ENCODE assay signal across 35 cellular contexts in the genomic region with DNA sequence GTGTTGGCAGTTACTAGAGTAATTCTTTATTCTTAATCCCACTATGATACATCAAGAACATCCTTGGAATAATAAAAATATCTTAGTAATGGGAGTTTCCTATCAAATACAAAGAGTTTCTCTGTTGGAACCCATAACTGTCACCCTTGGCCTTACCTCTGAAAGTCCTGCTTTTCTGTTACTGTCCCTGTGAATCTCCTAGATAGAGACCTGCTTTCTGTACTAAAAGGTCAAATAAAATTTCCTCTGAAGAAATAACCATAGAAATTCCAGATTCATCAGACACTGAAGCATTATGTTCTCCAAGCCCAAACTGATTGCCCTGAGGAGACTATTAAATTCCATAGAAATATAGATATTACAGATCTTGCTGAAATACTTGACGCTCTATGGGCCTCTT.
DNase-seq lines count a peak whose midpoint lies in the region; ATAC-seq lines count a peak whose summit lies in the region.
"Had no signal": no experiment of that assay in that cellular context is flagged by ENCODE, and none has a peak within 500 bp of the region (broad histone marks: within the 10 kb centered on the region; RNA-seq: fewer than 3 reads in every experiment).

No MANE protein-coding gene starts in this region.

- ATAC-seq in activated T-cell treated with anti-CD3 and anti-CD28 coated beads, Interleukin-2, amount 50 U/mL, for 72 hours (replicated peaks in 1 of 2): no peak
- no peak for ATAC-seq in activated T-cell treated with anti-CD3 and anti-CD28 coated beads, Interleukin-2, amount 50 U/mL, for 4 hours
- no peak for ATAC-seq in GM19455 (IDR thresholded peaks at IDR 0.05; ENCODE audit: unreplicated experiment)
- ATAC-seq in activated CD4-positive, CD25-positive, alpha-beta regulatory T cell treated with anti-CD3 and anti-CD28 coated beads, Interleukin-2, amount 50 U/mL, for 24 hours: no peak
- ATAC-seq: A549; CD8-positive, alpha-beta T cell had no signal

- no peak overlapping the region for H2BK5ac ChIP-seq in mesenchymal stem cell (ENCODE audit: low read depth, low read length, poor library complexity, severe bottlenecking)

- no peak overlapping the region for H4K91ac ChIP-seq in mesenchymal stem cell (ENCODE audit: low read length)

- H3K9ac ChIP-seq in mesenchymal stem cell (ENCODE audit: low read length): no peak overlapping the region
- H3K9ac ChIP-seq: BLaER1; BLaER1 treated with 17β-estradiol and CSF1 and Interleukin-3, amounts not matched to agents 10 nM and 100 nM had no signal

- peaks cover 30% of the 10 kb centered on the region for H3K9me3 ChIP-seq in mesenchymal stem cell (ENCODE audit: control insufficient read depth, low read length)
- H3K9me3 ChIP-seq: BE2C had no signal

- peaks cover 42 to 73% of the 10 kb centered on the region in 2 donors for H3K36me3 Mint-ChIP-seq in activated T-cell treated with anti-CD3 and anti-CD28 coated beads, Interleukin-2, amount 50 U/mL, for 72 hours (ENCODE audit: insufficient read depth in 2 of 2)
- peaks cover 82% of the 10 kb centered on the region for H3K36me3 Mint-ChIP-seq in activated T-cell treated with anti-CD3 and anti-CD28 coated beads, Interleukin-2, amount 50 U/mL, for 4 hours (ENCODE audit: insufficient read depth)

- H3K14ac ChIP-seq in mesenchymal stem cell (ENCODE audit: low read length in 2 of 2): no peak overlapping the region

- H2BK15ac ChIP-seq in mesenchymal stem cell (ENCODE audit: low read depth, poor library complexity, severe bottlenecking): no peak overlapping the region

- H3K27ac ChIP-seq in epithelial cell of prostate: peak overlapping the region; percentile 72
- H3K27ac ChIP-seq in mesenchymal stem cell (ENCODE audit: low read length, poor library complexity, severe bottlenecking): no peak overlapping the region
- H3K27ac ChIP-seq: 22Rv1; A549; BLaER1; BLaER1 treated with 17β-estradiol and CSF1 and Interleukin-3, amounts not matched to agents 10 nM and 100 nM; C4-2B had no signal

- H3K4ac ChIP-seq in mesenchymal stem cell (ENCODE audit: low read depth in 1 of 2, low read length in 2 of 2): no peak overlapping the region

- H3K36me3 ChIP-seq in mesenchymal stem cell (ENCODE audit: control insufficient read depth in 1 of 2, insufficient read depth in 2 of 2, low read depth in 1 of 2, low read length in 2 of 2): peaks cover 14 to 78% of the 10 kb centered on the region in 2 experiments

- peaks cover 10% of the 10 kb centered on the region for H3K79me1 ChIP-seq in mesenchymal stem cell (replicated peaks; ENCODE audit: low read length, poor library complexity, severe bottlenecking)

- peak overlapping the region; percentile 42 for H3K27ac Mint-ChIP-seq in activated T-cell treated with anti-CD3 and anti-CD28 coated beads, Interleukin-2, amount 50 U/mL, for 72 hours
- H3K27ac Mint-ChIP-seq: B cell; CD14-positive monocyte; CD4-positive, alpha-beta memory T cell; CD4-positive, alpha-beta T cell; CD4-positive, CD25-positive, alpha-beta regulatory T cell; CD8-positive, alpha-beta memory T cell; CD8-positive, alpha-beta T cell had no signal

- in situ Hi-C loops in SK-MEL-5 (cut with HindIII; ENCODE audit: low pct_unique_long_range_greater_than_20kb, low sequenced_read_pairs): no loop called here

- H3K23ac ChIP-seq in mesenchymal stem cell (ENCODE audit: low read length in 2 of 2): no peak overlapping the region

- H3K9me3 Mint-ChIP-seq in activated T-cell treated with anti-CD3 and anti-CD28 coated beads, Interleukin-2, amount 50 U/mL, for 72 hours: peaks cover 11 to 12% of the 10 kb centered on the region in 2 donors
- peaks cover 17% of the 10 kb centered on the region for H3K9me3 Mint-ChIP-seq in activated T-cell treated with anti-CD3 and anti-CD28 coated beads, Interleukin-2, amount 50 U/mL, for 4 hours

- H3K4me3 Mint-ChIP-seq in activated T-cell treated with anti-CD3 and anti-CD28 coated beads, Interleukin-2, amount 50 U/mL, for 72 hours: no peak overlapping the region
- H3K4me3 Mint-ChIP-seq in activated T-cell treated with anti-CD3 and anti-CD28 coated beads, Interleukin-2, amount 50 U/mL, for 4 hours: no peak overlapping the region
- H3K4me3 Mint-ChIP-seq: B cell; CD14-positive monocyte; CD4-positive, alpha-beta memory T cell; CD4-positive, alpha-beta T cell; CD4-positive, CD25-positive, alpha-beta regulatory T cell; CD8-positive, alpha-beta memory T cell; CD8-positive, alpha-beta T cell had no signal

- no peak overlapping the region for H3K4me3 ChIP-seq in mesenchymal stem cell (ENCODE audit: insufficient read depth in 1 of 2, low read depth in 1 of 2, low read length in 2 of 2)
- H3K4me3 ChIP-seq: A549; BLaER1; BLaER1 treated with 17β-estradiol and CSF1 and Interleukin-3, amounts not matched to agents 10 nM and 100 nM had no signal

- no CpG with 5 or more reads among the region's 1 CpG for WGBS in mesenchymal stem cell

- no peak for DNase-seq in activated T-cell treated with anti-CD3 and anti-CD28 coated beads, Interleukin-2, amount 50 U/mL, for 72 hours
- no peak for DNase-seq in activated T-cell treated with anti-CD3 and anti-CD28 coated beads, Interleukin-2, amount 50 U/mL, for 4 hours
- DNase-seq in SK-MEL-5 (ENCODE audit: low read depth, low spot score): peak; percentile 89
- DNase-seq in epithelial cell of prostate (ENCODE audit: low read depth, low spot score): no peak
- DNase-seq in foreskin melanocyte: peak; percentile 50
- no peak for DNase-seq in mesenchymal stem cell
- DNase-seq: 8988T; ACHN; AML-193; BE2C; C1 segment of cervical spinal cord; Caco-2; Calu3; CD4-positive, alpha-beta memory T cell; CD4-positive, alpha-beta T cell; CD4-positive, CD25-positive, alpha-beta regulatory T cell; CD8-positive, alpha-beta memory T cell; CD8-positive, alpha-beta T cell; COR-L47; DMS 273 treated with DMSO at 0.1 percent for 48 hours; DMS153; DMS53; DMS79; DMS79 treated with DMSO at 0.1 percent for 48 hours; DND-41; EL had no signal

- no peak overlapping the region for H2AK5ac ChIP-seq in mesenchymal stem cell (ENCODE audit: low read length, severe bottlenecking)

- no peak overlapping the region for H3K4me2 ChIP-seq in mesenchymal stem cell (ENCODE audit: low read length, poor library complexity, severe bottlenecking)
- H3K4me2 ChIP-seq: A549; BLaER1; BLaER1 treated with 17β-estradiol and CSF1 and Interleukin-3, amounts not matched to agents 10 nM and 100 nM had no signal

- H3K4me1 Mint-ChIP-seq in activated T-cell treated with anti-CD3 and anti-CD28 coated beads, Interleukin-2, amount 50 U/mL, for 72 hours (ENCODE audit: low read depth): no peaks in the 10 kb centered on the region
- H3K4me1 Mint-ChIP-seq in activated T-cell treated with anti-CD3 and anti-CD28 coated beads, Interleukin-2, amount 50 U/mL, for 4 hours (ENCODE audit: low read depth): no peaks in the 10 kb centered on the region
- H3K4me1 Mint-ChIP-seq: B cell; CD4-positive, alpha-beta memory T cell had no signal

- H4K8ac ChIP-seq in mesenchymal stem cell (ENCODE audit: low read length): no peak overlapping the region

- H2BK120ac ChIP-seq in mesenchymal stem cell (ENCODE audit: low read depth, low read length): no peak overlapping the region

- H3K27me3 ChIP-seq in mesenchymal stem cell (ENCODE audit: control insufficient read depth in 1 of 2, insufficient read depth in 1 of 2, low read length in 2 of 2): no peaks in the 10 kb centered on the region
- H3K27me3 ChIP-seq: BE2C; BLaER1; BLaER1 treated with 17β-estradiol and CSF1 and Interleukin-3, amounts not matched to agents 10 nM and 100 nM had no signal

- H3K27me3 Mint-ChIP-seq in activated T-cell treated with anti-CD3 and anti-CD28 coated beads, Interleukin-2, amount 50 U/mL, for 72 hours (ENCODE audit: low read depth): no peaks in the 10 kb centered on the region
- H3K27me3 Mint-ChIP-seq in activated T-cell treated with anti-CD3 and anti-CD28 coated beads, Interleukin-2, amount 50 U/mL, for 4 hours (ENCODE audit: low read depth): no peaks in the 10 kb centered on the region
- H3K27me3 Mint-ChIP-seq: B cell; CD4-positive, alpha-beta memory T cell; CD4-positive, alpha-beta T cell; CD4-positive, CD25-positive, alpha-beta regulatory T cell had no signal

- H3K18ac ChIP-seq in mesenchymal stem cell (ENCODE audit: low read depth in 1 of 2, low read length in 2 of 2): no peak overlapping the region

- no peak overlapping the region for H2BK12ac ChIP-seq in mesenchymal stem cell (ENCODE audit: low read length in 2 of 2)

- H3K4me1 ChIP-seq in mesenchymal stem cell (ENCODE audit: control insufficient read depth, insufficient read depth, low read depth, low read length): no peaks in the 10 kb centered on the region
- H3K4me1 ChIP-seq: A549; BE2C; BLaER1; BLaER1 treated with 17β-estradiol and CSF1 and Interleukin-3, amounts not matched to agents 10 nM and 100 nM; Caco-2 had no signal

- no peak overlapping the region for H2AFZ ChIP-seq in mesenchymal stem cell (ENCODE audit: low read depth, low read length)

Comparison
In these comparisons a context has a peak if more than half of its experiments do, and no peak if none do; other contexts are left out.
1. DNase-seq: peak in SK-MEL-5 (single experiment) and foreskin melanocyte (single experiment); none in activated T-cell treated with anti-CD3 and anti-CD28 coated beads, Interleukin-2, amount 50 U/mL, for 72 hours (0 of 2), activated T-cell treated with anti-CD3 and anti-CD28 coated beads, Interleukin-2, amount 50 U/mL, for 4 hours (single experiment), epithelial cell of prostate (single experiment) and mesenchymal stem cell (single experiment).